2 cellular contexts compared by ENCODE assay signal in the genomic region with DNA sequence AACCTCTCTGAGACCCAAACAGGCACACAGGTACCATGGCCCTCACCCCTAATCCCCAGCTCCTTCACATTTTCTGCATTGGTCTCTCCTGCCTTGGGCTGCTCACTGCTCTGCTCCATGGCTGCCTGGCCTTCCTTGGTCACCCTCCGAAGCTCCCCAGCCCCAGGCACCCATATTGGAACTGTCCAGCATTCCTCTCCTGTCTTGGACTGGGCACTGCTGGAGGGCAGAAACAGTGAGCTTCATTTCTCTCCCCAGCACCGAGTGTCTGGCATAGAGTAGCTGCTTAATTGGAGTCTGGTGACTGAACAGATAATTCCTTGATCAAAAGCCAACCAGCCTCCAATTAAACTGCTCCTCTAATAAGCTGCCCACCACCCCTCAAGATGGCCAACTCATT.
TF ChIP-seq lines count a peak whose summit lies in the region.

No MANE protein-coding gene starts in this region.

TF ChIP-seq in HCT116, 20 proteins besides CTCF, POLR2A, EP300 and RAD21:
- TF ChIP-seq, protein P1, sequence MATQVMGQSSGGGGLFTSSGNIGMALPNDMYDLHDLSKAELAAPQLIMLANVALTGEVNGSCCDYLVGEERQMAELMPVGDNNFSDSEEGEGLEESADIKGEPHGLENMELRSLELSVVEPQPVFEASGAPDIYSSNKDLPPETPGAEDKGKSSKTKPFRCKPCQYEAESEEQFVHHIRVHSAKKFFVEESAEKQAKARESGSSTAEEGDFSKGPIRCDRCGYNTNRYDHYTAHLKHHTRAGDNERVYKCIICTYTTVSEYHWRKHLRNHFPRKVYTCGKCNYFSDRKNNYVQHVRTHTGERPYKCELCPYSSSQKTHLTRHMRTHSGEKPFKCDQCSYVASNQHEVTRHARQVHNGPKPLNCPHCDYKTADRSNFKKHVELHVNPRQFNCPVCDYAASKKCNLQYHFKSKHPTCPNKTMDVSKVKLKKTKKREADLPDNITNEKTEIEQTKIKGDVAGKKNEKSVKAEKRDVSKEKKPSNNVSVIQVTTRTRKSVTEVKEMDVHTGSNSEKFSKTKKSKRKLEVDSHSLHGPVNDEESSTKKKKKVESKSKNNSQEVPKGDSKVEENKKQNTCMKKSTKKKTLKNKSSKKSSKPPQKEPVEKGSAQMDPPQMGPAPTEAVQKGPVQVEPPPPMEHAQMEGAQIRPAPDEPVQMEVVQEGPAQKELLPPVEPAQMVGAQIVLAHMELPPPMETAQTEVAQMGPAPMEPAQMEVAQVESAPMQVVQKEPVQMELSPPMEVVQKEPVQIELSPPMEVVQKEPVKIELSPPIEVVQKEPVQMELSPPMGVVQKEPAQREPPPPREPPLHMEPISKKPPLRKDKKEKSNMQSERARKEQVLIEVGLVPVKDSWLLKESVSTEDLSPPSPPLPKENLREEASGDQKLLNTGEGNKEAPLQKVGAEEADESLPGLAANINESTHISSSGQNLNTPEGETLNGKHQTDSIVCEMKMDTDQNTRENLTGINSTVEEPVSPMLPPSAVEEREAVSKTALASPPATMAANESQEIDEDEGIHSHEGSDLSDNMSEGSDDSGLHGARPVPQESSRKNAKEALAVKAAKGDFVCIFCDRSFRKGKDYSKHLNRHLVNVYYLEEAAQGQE (IDR thresholded peaks at IDR 0.05; ENCODE audit: low read depth): peak; percentile 38
- no peak for TF ChIP-seq EGR1 (IDR thresholded peaks at IDR 0.05; ENCODE audit: low read depth)
TF ChIP-seq in HCT116: peak in this region for 1.

TF ChIP-seq in H1, 55 proteins besides CTCF, POLR2A, EP300 and RAD21:
- TF ChIP-seq POU5F1 (IDR thresholded peaks at IDR 0.05; ENCODE audit: low read depth, low read length): no peak
- TF ChIP-seq, protein P2, sequence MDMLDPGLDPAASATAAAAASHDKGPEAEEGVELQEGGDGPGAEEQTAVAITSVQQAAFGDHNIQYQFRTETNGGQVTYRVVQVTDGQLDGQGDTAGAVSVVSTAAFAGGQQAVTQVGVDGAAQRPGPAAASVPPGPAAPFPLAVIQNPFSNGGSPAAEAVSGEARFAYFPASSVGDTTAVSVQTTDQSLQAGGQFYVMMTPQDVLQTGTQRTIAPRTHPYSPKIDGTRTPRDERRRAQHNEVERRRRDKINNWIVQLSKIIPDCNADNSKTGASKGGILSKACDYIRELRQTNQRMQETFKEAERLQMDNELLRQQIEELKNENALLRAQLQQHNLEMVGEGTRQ (IDR thresholded peaks at IDR 0.05; ENCODE audit: low read length): no peak
